ENCODE assay signal across 1 cellular context in genomic region chr1:23337869-23338268, GRCh38.
TF ChIP-seq lines count a peak whose summit lies in the region.

No MANE protein-coding gene starts in this region.

TF ChIP-seq in IMR-90, 13 proteins besides CTCF, POLR2A, EP300 and RAD21:
- TF ChIP-seq MXI1 (IDR thresholded peaks at IDR 0.05; ENCODE audit: borderline replicate concordance, low read depth, low read length) (no peak), CHD1 (IDR thresholded peaks at IDR 0.05; ENCODE audit: low read depth, low read length) (no peak), MAFK (IDR thresholded peaks at IDR 0.05; ENCODE audit: low read depth, low read length) (no peak), SMC3 (IDR thresholded peaks at IDR 0.05; ENCODE audit: low read depth, low read length) (no peak), RCOR1 (IDR thresholded peaks at IDR 0.05; ENCODE audit: insufficient replicate concordance, low read length) (no peak), FOS (IDR thresholded peaks at IDR 0.05; ENCODE audit: low read depth, low read length) (no peak), BHLHE40 (IDR thresholded peaks at IDR 0.05; ENCODE audit: low read depth, low read length) (no peak), ELK1 (IDR thresholded peaks at IDR 0.05; ENCODE audit: borderline replicate concordance, low read depth, low read length) (no peak), CEBPB (IDR thresholded peaks at IDR 0.05; ENCODE audit: low read depth, low read length) (no peak), NFE2L2 (IDR thresholded peaks at IDR 0.05; ENCODE audit: low read depth, low read length) (no peak), RFX5 (IDR thresholded peaks at IDR 0.05; ENCODE audit: low read depth, low read length) (no peak), MAZ (IDR thresholded peaks at IDR 0.05; ENCODE audit: borderline replicate concordance, low read depth, low read length) (no peak)
- TF ChIP-seq, protein P1, sequence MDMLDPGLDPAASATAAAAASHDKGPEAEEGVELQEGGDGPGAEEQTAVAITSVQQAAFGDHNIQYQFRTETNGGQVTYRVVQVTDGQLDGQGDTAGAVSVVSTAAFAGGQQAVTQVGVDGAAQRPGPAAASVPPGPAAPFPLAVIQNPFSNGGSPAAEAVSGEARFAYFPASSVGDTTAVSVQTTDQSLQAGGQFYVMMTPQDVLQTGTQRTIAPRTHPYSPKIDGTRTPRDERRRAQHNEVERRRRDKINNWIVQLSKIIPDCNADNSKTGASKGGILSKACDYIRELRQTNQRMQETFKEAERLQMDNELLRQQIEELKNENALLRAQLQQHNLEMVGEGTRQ (IDR thresholded peaks at IDR 0.05; ENCODE audit: low read depth, low read length): no peak
TF ChIP-seq in IMR-90: peak in this region for 0.
